ENCODE assay signal across 10 cellular contexts in genomic region chr4:151100517-151100916, GRCh38. TPM values are rescaled to one million over a fixed set of nuclear protein-coding genes. Genes with fewer than 3 reads are reported as not detected.
A peak's percentile ranks its signal among the peaks of the same experiment; 100 is the strongest.
DNase-seq lines count a peak whose midpoint lies in the region; ATAC-seq, FAIRE-seq and TF ChIP-seq lines count a peak whose summit lies in the region.
"Had no signal": no experiment of that assay in that cellular context is flagged by ENCODE, and none has a peak within 500 bp of the region (broad histone marks: within the 10 kb centered on the region; RNA-seq: fewer than 3 reads in every experiment).

No MANE protein-coding gene starts in this region.

- DNase-seq in activated naive CD4-positive, alpha-beta T cell treated with anti-CD3 and anti-CD28 coated beads, Interleukin-2, amount 50 U/mL, for 16 hours: no peak
- DNase-seq in K562 (ENCODE audit: extremely low read depth in 1 of 4, low spot score in 3 of 4): no peak
- no peak for DNase-seq in lung (ENCODE audit: low spot score)
- DNase-seq in upper lobe of left lung: no peak
- DNase-seq in AG08395 (ENCODE audit: low spot score): no peak
- DNase-seq in anterior cingulate cortex (lab: John Stamatoyannopoulos, UW): no peak
- no peak for DNase-seq in amygdala (lab: John Stamatoyannopoulos, UW)
- DNase-seq: effector CD4-positive, alpha-beta T cell had no signal

- TF ChIP-seq EP300 in K562 (IDR thresholded peaks at IDR 0.05; ENCODE audit: low read length) (no peak), upper lobe of left lung (IDR thresholded peaks at IDR 0.05) (no peak)

- H3K9me3 ChIP-seq in K562 (replicated peaks; ENCODE audit: control insufficient read depth, insufficient read depth, low read depth, low read length) (no peaks in the 10 kb centered on the region; the same call in 1 of the 2 replicates), lung (ENCODE audit: control insufficient read depth in 2 of 2, insufficient read depth in 1 of 2, low read length in 1 of 2) (no peaks in the 10 kb centered on the region), upper lobe of left lung (no peaks in the 10 kb centered on the region)

- WGBS in K562 (ENCODE audit: insufficient coverage, low coverage, missing lambda C conversion rate): 0% methylated on average over 3 of the region's 3 CpGs
- WGBS in lung, 2 donors: 7 to 9% methylated on average over 3 of the region's 3 CpGs
- WGBS in upper lobe of left lung, 2 donors: 7 to 10% methylated on average over 3 of the region's 3 CpGs

- H3K27me3 ChIP-seq in K562 (ENCODE audit: control insufficient read depth in 2 of 2, insufficient read depth in 2 of 2, low read length in 2 of 2) (no peaks in the 10 kb centered on the region), lung (ENCODE audit: control insufficient read depth, insufficient read depth) (no peaks in the 10 kb centered on the region), upper lobe of left lung (no peaks in the 10 kb centered on the region)

- H4K20me1 ChIP-seq in K562 (replicated peaks; ENCODE audit: control insufficient read depth, insufficient read depth, low read length): peaks cover 15% of the 10 kb centered on the region; the same call in 1 of the 2 replicates

- peak overlapping the region; percentile 84 to 99 for H3K9ac ChIP-seq in K562 (ENCODE audit: insufficient read depth in 1 of 2, low read depth in 2 of 2, low read length in 2 of 2)

- CTCF ChIA-PET in K562 (lab: Yijun Ruan, JAX; ENCODE audit: low intra/inter-chr PET ratio): no interaction called here

- ATAC-seq in K562 (0 out of 3 replicates have a peak, but pooled peaks have one; percentile 3), lung (ENCODE audit: insufficient read depth, low FRiP score) (no peak), upper lobe of left lung (ENCODE audit: low FRiP score in 2 of 2) (no peak)

- no TSS peak for BruUV-seq in K562 (replicated peaks; lab: Mats Ljungman, UMichigan)

- H3K27ac ChIP-seq in K562 (ENCODE audit: extremely low read depth, low read depth, low read length) (peak overlapping the region; percentile 89), lung (ENCODE audit: low read depth in 1 of 2, low read length in 1 of 2) (peak overlapping the region in 1 of 2 donors; percentile 12), upper lobe of left lung (peak overlapping the region in 3 of 4 donors; percentile 94 to 96 (median 94))

- FAIRE-seq in K562 (lab: Jason Lieb, UNC): no peak
- FAIRE-seq: G401.6 had no signal

- no peaks in the 10 kb centered on the region for H3K27me3 Mint-ChIP-seq in activated naive CD4-positive, alpha-beta T cell treated with anti-CD3 and anti-CD28 coated beads, Interleukin-2, amount 50 U/mL, for 24 hours

- H3K79me2 ChIP-seq in K562 (ENCODE audit: control insufficient read depth, insufficient read depth, low read length): peaks cover 48% of the 10 kb centered on the region

- TF ChIP-seq POLR2A in K562 (conservative IDR thresholded peaks at IDR 0.05) (no peak), upper lobe of left lung (IDR thresholded peaks at IDR 0.05) (no peak)

- peaks cover 35% of the 10 kb centered on the region for H3K4me1 Mint-ChIP-seq in activated naive CD4-positive, alpha-beta T cell treated with anti-CD3 and anti-CD28 coated beads, Interleukin-2, amount 50 U/mL, for 24 hours

- in situ Hi-C loops in K562 (cut with MboI): no loop called here

- peaks cover 34% of the 10 kb centered on the region for H3K36me3 Mint-ChIP-seq in activated naive CD4-positive, alpha-beta T cell treated with anti-CD3 and anti-CD28 coated beads, Interleukin-2, amount 50 U/mL, for 24 hours

- TF ChIP-seq CTCF in K562 (IDR thresholded peaks at IDR 0.05 in 2 of 3, conservative IDR thresholded peaks at IDR 0.05 in 1 of 3; ENCODE audit: insufficient read depth in 2 of 3, low read depth in 1 of 3, low read length in 3 of 3) (no peak), lung (IDR thresholded peaks at IDR 0.05; ENCODE audit: control extremely low read depth, extremely low read depth) (no peak), upper lobe of left lung (IDR thresholded peaks at IDR 0.05) (no peak)

- H3K4me1 ChIP-seq in K562 (replicated peaks in 1 of 2; ENCODE audit: control insufficient read depth in 2 of 2, insufficient read depth in 2 of 2, low read length in 2 of 2) (peaks cover 7 to 8% of the 10 kb centered on the region in 2 experiments; a peak in 3 of 5 replicates), lung (ENCODE audit: control insufficient read depth in 2 of 2, insufficient read depth in 2 of 2, low read length in 2 of 2) (peaks cover 0 to 3% of the 10 kb centered on the region in 2 donors), upper lobe of left lung (peaks cover 19 to 32% (median 24%) of the 10 kb centered on the region in 4 donors)

- intact Hi-C loops in K562 (cut with micrococcal nuclease): no loop called here

- no peak overlapping the region for H2AFZ ChIP-seq in K562 (ENCODE audit: low read depth, low read length)

- H3K9me3 Mint-ChIP-seq in activated naive CD4-positive, alpha-beta T cell treated with anti-CD3 and anti-CD28 coated beads, Interleukin-2, amount 50 U/mL, for 24 hours: no peaks in the 10 kb centered on the region

- peak overlapping the region; percentile 99 for H3K27ac Mint-ChIP-seq in activated naive CD4-positive, alpha-beta T cell treated with anti-CD3 and anti-CD28 coated beads, Interleukin-2, amount 50 U/mL, for 24 hours

- peak overlapping the region; percentile 85 for H3K4me3 ChIP-seq in K562
- peak overlapping the region; percentile 53 for H3K4me3 ChIP-seq in lung
- H3K4me3 ChIP-seq in upper lobe of left lung: peak overlapping the region; percentile 74 to 90 (median 85)

- peak overlapping the region; percentile 100 for H3K4me2 ChIP-seq in K562 (ENCODE audit: insufficient read depth, low read length)

- POLR2A ChIA-PET in K562 (lab: Yijun Ruan, JAX): interaction anchor here (0.7 to 4.1 kb wide), 4 partner anchors 11 to 782 kb away, joined by 3 to 22 read pairs (median 3); no protein-coding TSS in a partner anchor

- H3K4me3 Mint-ChIP-seq in activated naive CD4-positive, alpha-beta T cell treated with anti-CD3 and anti-CD28 coated beads, Interleukin-2, amount 50 U/mL, for 24 hours: peak overlapping the region; percentile 91

- TF ChIP-seq RAD21 in K562 (CRISPR knock-in tag; conservative IDR thresholded peaks at IDR 0.05 in 1 of 2, IDR thresholded peaks at IDR 0.05 in 1 of 2): no peak

- no peaks in the 10 kb centered on the region for H3K9me1 ChIP-seq in K562 (ENCODE audit: control insufficient read depth, insufficient read depth, low read length)

- H3K36me3 ChIP-seq in K562 (ENCODE audit: control insufficient read depth, insufficient read depth, low read length): peaks cover 56% of the 10 kb centered on the region
- H3K36me3 ChIP-seq in lung (ENCODE audit: control insufficient read depth in 2 of 2, insufficient read depth in 2 of 2, low read length in 2 of 2): peaks cover 12 to 29% of the 10 kb centered on the region in 2 donors
- H3K36me3 ChIP-seq in upper lobe of left lung: peaks cover 6 to 44% (median 37%) of the 10 kb centered on the region in 4 donors

TF ChIP-seq in K562, 482 proteins besides CTCF, POLR2A, EP300 and RAD21:
- TF ChIP-seq CBFB (CRISPR knock-in tag; IDR thresholded peaks at IDR 0.05): no peak
- TF ChIP-seq, protein P1, sequence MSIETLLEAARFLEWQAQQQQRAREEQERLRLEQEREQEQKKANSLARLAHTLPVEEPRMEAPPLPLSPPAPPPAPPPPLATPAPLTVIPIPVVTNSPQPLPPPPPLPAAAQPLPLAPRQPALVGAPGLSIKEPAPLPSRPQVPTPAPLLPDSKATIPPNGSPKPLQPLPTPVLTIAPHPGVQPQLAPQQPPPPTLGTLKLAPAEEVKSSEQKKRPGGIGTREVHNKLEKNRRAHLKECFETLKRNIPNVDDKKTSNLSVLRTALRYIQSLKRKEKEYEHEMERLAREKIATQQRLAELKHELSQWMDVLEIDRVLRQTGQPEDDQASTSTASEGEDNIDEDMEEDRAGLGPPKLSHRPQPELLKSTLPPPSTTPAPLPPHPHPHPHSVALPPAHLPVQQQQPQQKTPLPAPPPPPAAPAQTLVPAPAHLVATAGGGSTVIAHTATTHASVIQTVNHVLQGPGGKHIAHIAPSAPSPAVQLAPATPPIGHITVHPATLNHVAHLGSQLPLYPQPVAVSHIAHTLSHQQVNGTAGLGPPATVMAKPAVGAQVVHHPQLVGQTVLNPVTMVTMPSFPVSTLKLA (conservative IDR thresholded peaks at IDR 0.05): 0 out of 4 replicates have a peak, but pooled peaks of 1 of the 2 experiments have one; percentile 19
TF ChIP-seq in K562: peak in this region for 1.

RNA-seq across cellular contexts. Expression of gene RPS3A, which starts 1.1 kb away (rescaled TPM):
- total RNA-seq in K562 (2011; cell fraction: chromatin; rRNA removed; ENCODE audit: low replicate concordance): 296 and 420 TPM in 2 replicates
- total RNA-seq in K562 (2011; cell fraction: nucleolus; rRNA removed): 433 and 451 TPM in 2 replicates
- 773 and 1,562 TPM in 2 replicates for total RNA-seq in K562 (2011; cell fraction: nucleoplasm; rRNA removed)
- total RNA-seq in K562 (2014; rRNA removed) (1,793 and 2,102 TPM in 2 replicates), K562 (2014; rRNA removed; fragmentation: Illumina TruSeq; extraction: Trizol) (3,891 and 4,298 TPM in 2 replicates), K562 (2015; rRNA removed; fragmentation: Illumina TruSeq; extraction: Trizol) (2,923 and 3,036 TPM in 2 replicates), K562 (2021) (2,407 and 2,649 TPM in 2 replicates), lung (1,000 to 10,000 TPM; 1,247 to 2,958 TPM), upper lobe of left lung (1,000 to 10,000 TPM in 5 of 6 donors, 100 to 1,000 TPM in 1; 887 to 2,310 (median 1,343) TPM)
- polyA plus RNA-seq in K562 (2011; rRNA removed) (4,895 and 5,488 TPM in 2 replicates), K562 (2014; fragmentation: Illumina TruSeq; extraction: Trizol) (2,678 and 2,756 TPM in 2 replicates), K562 (2014; fragmentation: Nextera tagmentation; extraction: Ambion mirVana) (1,000 to 10,000 TPM; 3,558 to 3,768 TPM), K562 (2014; rRNA removed) (2,761 and 3,554 TPM in 2 replicates), lung (1,000 to 10,000 TPM; 2,201 to 2,793 TPM)
- polyA plus RNA-seq in K562 (2011; cell fraction: cytosol; rRNA removed): 887 and 2,354 TPM in 2 replicates
- polyA plus RNA-seq in K562 (2011; cell fraction: nucleus; rRNA removed): 570 and 1,423 TPM in 2 replicates
- 2,139 and 3,584 TPM in 2 replicates for polyA plus RNA-seq in K562 (2012)
- 1,733 and 2,092 TPM in 2 replicates for polyA minus RNA-seq in K562 (2011; rRNA and poly(A)+ RNA removed)
- 660 and 683 TPM in 2 replicates for polyA minus RNA-seq in K562 (2011; cell fraction: cytosol; rRNA and poly(A)+ RNA removed)
- 140 and 302 TPM in 2 replicates for polyA minus RNA-seq in K562 (2011; cell fraction: nucleus; rRNA and poly(A)+ RNA removed)
